Comparison of ENCODE assay signal across 1 cellular context in genomic region chr1:17438176-17438976, GRCh38.
A peak's percentile ranks its signal among the peaks of the same experiment; 100 is the strongest.
TF ChIP-seq lines count a peak whose summit lies in the region.

No MANE protein-coding gene starts in this region.

TF ChIP-seq in WTC11, 78 proteins besides CTCF, POLR2A, EP300 and RAD21 (continued from another document and continues in another):
- TF ChIP-seq AFF4 (CRISPR knock-in tag; IDR thresholded peaks at IDR 0.05; ENCODE audit: borderline replicate concordance) (no peak; the same call in 1 of the 2 replicates), AR (CRISPR knock-in tag; IDR thresholded peaks at IDR 0.05) (0 out of 2 replicates have a peak, but pooled peaks have one; percentile 43), ZNF121 (CRISPR knock-in tag; IDR thresholded peaks at IDR 0.05) (no peak), SMAD4 (CRISPR knock-in tag; IDR thresholded peaks at IDR 0.05) (0 out of 2 replicates have a peak, but pooled peaks have one; percentile 37), ZNF671 (CRISPR knock-in tag; IDR thresholded peaks at IDR 0.05) (no peak), USF2 (CRISPR knock-in tag; IDR thresholded peaks at IDR 0.05) (no peak), ZNF396 (CRISPR knock-in tag; IDR thresholded peaks at IDR 0.05; ENCODE audit: borderline replicate concordance) (no peak), ESRRA (CRISPR knock-in tag; IDR thresholded peaks at IDR 0.05; ENCODE audit: borderline replicate concordance) (no peak), ZNF263 (CRISPR knock-in tag; IDR thresholded peaks at IDR 0.05; ENCODE audit: low read depth) (no peak), CREB1 (CRISPR knock-in tag; IDR thresholded peaks at IDR 0.05) (no peak), PRRX2 (CRISPR knock-in tag; IDR thresholded peaks at IDR 0.05) (no peak), GABPB1 (CRISPR knock-in tag; IDR thresholded peaks at IDR 0.05) (no peak), NR1H2 (CRISPR knock-in tag; IDR thresholded peaks at IDR 0.05) (no peak), ZNF423 (CRISPR knock-in tag; IDR thresholded peaks at IDR 0.05) (no peak), ZBTB21 (CRISPR knock-in tag; IDR thresholded peaks at IDR 0.05; ENCODE audit: borderline replicate concordance) (no peak), ZMAT4 (CRISPR knock-in tag; IDR thresholded peaks at IDR 0.05) (no peak), JAZF1 (CRISPR knock-in tag; IDR thresholded peaks at IDR 0.05) (no peak), TCF7 (CRISPR knock-in tag; IDR thresholded peaks at IDR 0.05; ENCODE audit: low read depth) (no peak), NR3C1 (CRISPR knock-in tag; conservative IDR thresholded peaks at IDR 0.05; ENCODE audit: low read depth) (no peak), TEAD4 (CRISPR knock-in tag; IDR thresholded peaks at IDR 0.05) (0 out of 2 replicates have a peak, but pooled peaks have one; percentile 25), ZNF512 (CRISPR knock-in tag; IDR thresholded peaks at IDR 0.05; ENCODE audit: borderline replicate concordance) (no peak), MXD4 (CRISPR knock-in tag; IDR thresholded peaks at IDR 0.05; ENCODE audit: borderline replicate concordance) (no peak), ATF1 (CRISPR knock-in tag; IDR thresholded peaks at IDR 0.05) (0 out of 2 replicates have a peak, but pooled peaks have one; percentile 39), ZNF416 (CRISPR knock-in tag; IDR thresholded peaks at IDR 0.05) (no peak), NFATC4 (CRISPR knock-in tag; IDR thresholded peaks at IDR 0.05) (no peak), ZNF425 (CRISPR knock-in tag; conservative IDR thresholded peaks at IDR 0.05) (no peak; the same call in 1 of the 2 replicates), ATF6 (CRISPR knock-in tag; IDR thresholded peaks at IDR 0.05) (no peak), STAT6 (CRISPR knock-in tag; conservative IDR thresholded peaks at IDR 0.05; ENCODE audit: low read depth) (no peak), PRDM15 (CRISPR knock-in tag; IDR thresholded peaks at IDR 0.05) (no peak), NR2C2 (CRISPR knock-in tag; IDR thresholded peaks at IDR 0.05) (no peak), USF1 (CRISPR knock-in tag; IDR thresholded peaks at IDR 0.05) (no peak), NFE2L1 (CRISPR knock-in tag; IDR thresholded peaks at IDR 0.05) (no peak), FOXK1 (CRISPR knock-in tag; IDR thresholded peaks at IDR 0.05) (peak; percentile 62; the same call in 1 of the 2 replicates), ZNF219 (CRISPR knock-in tag; IDR thresholded peaks at IDR 0.05; ENCODE audit: borderline replicate concordance) (no peak; the same call in 1 of the 2 replicates), E2F5 (CRISPR knock-in tag; IDR thresholded peaks at IDR 0.05) (no peak; the same call in 1 of the 2 replicates)
